Comparison of ENCODE assay signal across 2 cellular contexts in the genomic region with DNA sequence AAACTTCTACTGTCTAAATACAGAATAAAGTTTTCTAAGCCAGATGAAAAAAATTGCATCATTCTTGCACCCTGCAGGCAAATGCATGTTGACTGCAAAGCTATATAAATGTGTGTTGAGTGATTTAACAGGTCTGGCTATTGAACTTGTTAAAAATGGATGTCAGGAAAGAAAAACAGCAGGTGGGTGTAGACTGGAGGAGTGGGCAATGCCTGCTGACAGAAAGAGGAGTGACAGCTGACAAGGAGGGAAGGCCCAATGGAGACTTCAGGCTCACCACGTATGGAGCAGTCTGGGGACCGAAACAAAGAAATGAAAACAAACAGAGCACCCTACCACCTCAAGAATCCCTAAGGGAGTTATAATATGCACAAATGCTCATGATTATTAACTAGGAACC.
TF ChIP-seq lines count a peak whose summit lies in the region.

No MANE protein-coding gene starts in this region.

TF ChIP-seq in IMR-90, 13 proteins besides CTCF, POLR2A, EP300 and RAD21:
- TF ChIP-seq MAZ (IDR thresholded peaks at IDR 0.05; ENCODE audit: borderline replicate concordance, low read depth, low read length), result no peak
- no peak for TF ChIP-seq CHD1 (IDR thresholded peaks at IDR 0.05; ENCODE audit: low read depth, low read length)
- TF ChIP-seq RFX5 (IDR thresholded peaks at IDR 0.05; ENCODE audit: low read depth, low read length), result no peak
- no peak for TF ChIP-seq NFE2L2 (IDR thresholded peaks at IDR 0.05; ENCODE audit: low read depth, low read length)
- TF ChIP-seq BHLHE40 (IDR thresholded peaks at IDR 0.05; ENCODE audit: low read depth, low read length), result no peak
- TF ChIP-seq, protein P1, sequence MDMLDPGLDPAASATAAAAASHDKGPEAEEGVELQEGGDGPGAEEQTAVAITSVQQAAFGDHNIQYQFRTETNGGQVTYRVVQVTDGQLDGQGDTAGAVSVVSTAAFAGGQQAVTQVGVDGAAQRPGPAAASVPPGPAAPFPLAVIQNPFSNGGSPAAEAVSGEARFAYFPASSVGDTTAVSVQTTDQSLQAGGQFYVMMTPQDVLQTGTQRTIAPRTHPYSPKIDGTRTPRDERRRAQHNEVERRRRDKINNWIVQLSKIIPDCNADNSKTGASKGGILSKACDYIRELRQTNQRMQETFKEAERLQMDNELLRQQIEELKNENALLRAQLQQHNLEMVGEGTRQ (IDR thresholded peaks at IDR 0.05; ENCODE audit: low read depth, low read length), result no peak
- no peak for TF ChIP-seq MXI1 (IDR thresholded peaks at IDR 0.05; ENCODE audit: borderline replicate concordance, low read depth, low read length)
- no peak for TF ChIP-seq RCOR1 (IDR thresholded peaks at IDR 0.05; ENCODE audit: insufficient replicate concordance, low read length)
- no peak for TF ChIP-seq FOS (IDR thresholded peaks at IDR 0.05; ENCODE audit: low read depth, low read length)
- TF ChIP-seq CEBPB (IDR thresholded peaks at IDR 0.05; ENCODE audit: low read depth, low read length), result no peak
- no peak for TF ChIP-seq MAFK (IDR thresholded peaks at IDR 0.05; ENCODE audit: low read depth, low read length)
- TF ChIP-seq SMC3 (IDR thresholded peaks at IDR 0.05; ENCODE audit: low read depth, low read length), result no peak
- TF ChIP-seq, protein P2, sequence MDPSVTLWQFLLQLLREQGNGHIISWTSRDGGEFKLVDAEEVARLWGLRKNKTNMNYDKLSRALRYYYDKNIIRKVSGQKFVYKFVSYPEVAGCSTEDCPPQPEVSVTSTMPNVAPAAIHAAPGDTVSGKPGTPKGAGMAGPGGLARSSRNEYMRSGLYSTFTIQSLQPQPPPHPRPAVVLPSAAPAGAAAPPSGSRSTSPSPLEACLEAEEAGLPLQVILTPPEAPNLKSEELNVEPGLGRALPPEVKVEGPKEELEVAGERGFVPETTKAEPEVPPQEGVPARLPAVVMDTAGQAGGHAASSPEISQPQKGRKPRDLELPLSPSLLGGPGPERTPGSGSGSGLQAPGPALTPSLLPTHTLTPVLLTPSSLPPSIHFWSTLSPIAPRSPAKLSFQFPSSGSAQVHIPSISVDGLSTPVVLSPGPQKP (IDR thresholded peaks at IDR 0.05; ENCODE audit: borderline replicate concordance, low read depth, low read length), result no peak

TF ChIP-seq in WTC11, 78 proteins besides CTCF, POLR2A, EP300 and RAD21:
- peak; percentile 67; the same call in 1 of the 2 replicates for TF ChIP-seq ZNF317 (CRISPR knock-in tag; IDR thresholded peaks at IDR 0.05; ENCODE audit: borderline replicate concordance, low read depth)
- TF ChIP-seq, protein P3, sequence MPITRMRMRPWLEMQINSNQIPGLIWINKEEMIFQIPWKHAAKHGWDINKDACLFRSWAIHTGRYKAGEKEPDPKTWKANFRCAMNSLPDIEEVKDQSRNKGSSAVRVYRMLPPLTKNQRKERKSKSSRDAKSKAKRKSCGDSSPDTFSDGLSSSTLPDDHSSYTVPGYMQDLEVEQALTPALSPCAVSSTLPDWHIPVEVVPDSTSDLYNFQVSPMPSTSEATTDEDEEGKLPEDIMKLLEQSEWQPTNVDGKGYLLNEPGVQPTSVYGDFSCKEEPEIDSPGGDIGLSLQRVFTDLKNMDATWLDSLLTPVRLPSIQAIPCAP (CRISPR knock-in tag; IDR thresholded peaks at IDR 0.05), result no peak
